1 cellular context compared by ENCODE assay signal in genomic region chr3:151318946-151319345, GRCh38.
TF ChIP-seq lines count a peak whose summit lies in the region.

No MANE protein-coding gene starts in this region.

TF ChIP-seq in IMR-90, 13 proteins besides CTCF, POLR2A, EP300 and RAD21:
- no peak for TF ChIP-seq MAFK (IDR thresholded peaks at IDR 0.05; ENCODE audit: low read depth, low read length)
- no peak for TF ChIP-seq USF2 (IDR thresholded peaks at IDR 0.05; ENCODE audit: low read depth, low read length)
- no peak for TF ChIP-seq BHLHE40 (IDR thresholded peaks at IDR 0.05; ENCODE audit: low read depth, low read length)
- TF ChIP-seq, protein P1, sequence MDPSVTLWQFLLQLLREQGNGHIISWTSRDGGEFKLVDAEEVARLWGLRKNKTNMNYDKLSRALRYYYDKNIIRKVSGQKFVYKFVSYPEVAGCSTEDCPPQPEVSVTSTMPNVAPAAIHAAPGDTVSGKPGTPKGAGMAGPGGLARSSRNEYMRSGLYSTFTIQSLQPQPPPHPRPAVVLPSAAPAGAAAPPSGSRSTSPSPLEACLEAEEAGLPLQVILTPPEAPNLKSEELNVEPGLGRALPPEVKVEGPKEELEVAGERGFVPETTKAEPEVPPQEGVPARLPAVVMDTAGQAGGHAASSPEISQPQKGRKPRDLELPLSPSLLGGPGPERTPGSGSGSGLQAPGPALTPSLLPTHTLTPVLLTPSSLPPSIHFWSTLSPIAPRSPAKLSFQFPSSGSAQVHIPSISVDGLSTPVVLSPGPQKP (IDR thresholded peaks at IDR 0.05; ENCODE audit: borderline replicate concordance, low read depth, low read length), result no peak
- no peak for TF ChIP-seq RCOR1 (IDR thresholded peaks at IDR 0.05; ENCODE audit: insufficient replicate concordance, low read length)
- no peak for TF ChIP-seq NFE2L2 (IDR thresholded peaks at IDR 0.05; ENCODE audit: low read depth, low read length)
- no peak for TF ChIP-seq CEBPB (IDR thresholded peaks at IDR 0.05; ENCODE audit: low read depth, low read length)
- TF ChIP-seq RFX5 (IDR thresholded peaks at IDR 0.05; ENCODE audit: low read depth, low read length), result no peak
- TF ChIP-seq CHD1 (IDR thresholded peaks at IDR 0.05; ENCODE audit: low read depth, low read length), result no peak
- TF ChIP-seq MAZ (IDR thresholded peaks at IDR 0.05; ENCODE audit: borderline replicate concordance, low read depth, low read length), result no peak
- no peak for TF ChIP-seq SMC3 (IDR thresholded peaks at IDR 0.05; ENCODE audit: low read depth, low read length)
- TF ChIP-seq MXI1 (IDR thresholded peaks at IDR 0.05; ENCODE audit: borderline replicate concordance, low read depth, low read length), result no peak
- no peak for TF ChIP-seq FOS (IDR thresholded peaks at IDR 0.05; ENCODE audit: low read depth, low read length)
